Comparison of ENCODE assay signal across 8 cellular contexts in the genomic region with DNA sequence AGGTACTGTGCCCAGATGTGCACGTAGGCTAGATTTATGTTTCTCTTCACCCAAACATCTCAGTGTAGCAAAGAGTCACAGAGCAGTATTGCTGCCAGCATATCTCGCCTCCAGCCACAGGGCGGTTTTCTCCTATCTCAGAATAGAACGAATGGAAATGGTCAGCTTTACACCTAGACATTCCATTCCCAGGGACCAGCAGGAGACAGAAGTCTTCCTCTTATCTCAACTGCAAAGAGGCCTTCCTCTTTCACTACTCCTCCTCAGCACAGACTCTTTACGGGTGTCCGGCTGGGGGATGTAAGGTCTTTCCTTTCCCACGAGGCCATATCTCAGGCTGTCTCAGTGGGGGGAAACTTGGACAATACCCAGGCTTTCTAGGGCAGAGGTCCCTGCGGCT. TPM values are rescaled to one million over a fixed set of nuclear protein-coding genes. Genes with fewer than 3 reads are reported as not detected.
A peak's percentile ranks its signal among the peaks of the same experiment; 100 is the strongest.
DNase-seq lines count a peak whose midpoint lies in the region; ATAC-seq and TF ChIP-seq lines count a peak whose summit lies in the region.
"Not testable (repeated sequence)": the region's sequence is repeated elsewhere in the genome, so short reads cannot be mapped to it uniquely, and the experiment has no call there.

No MANE protein-coding gene starts in this region.

- CTCF ChIA-PET in Caco-2 (lab: Charles Lee): not testable (repeated sequence)
- CTCF ChIA-PET in WTC11 (lab: Charles Lee): interaction anchor here (1.1 to 1.2 kb wide), 2 partner anchors 44 to 273 kb away, joined by 3 read pairs; no protein-coding TSS in a partner anchor

- TF ChIP-seq CTCF in Caco-2 (IDR thresholded peaks at IDR 0.05; ENCODE audit: insufficient read depth in 1 of 2, low read depth in 1 of 2, low read length in 1 of 2, severe bottlenecking in 1 of 2, unreplicated experiment in 1 of 2); LNCaP clone FGC (IDR thresholded peaks at IDR 0.05; ENCODE audit: control insufficient read depth, extremely low read depth, insufficient read depth); WTC11 (IDR thresholded peaks at IDR 0.05); ascending aorta (IDR thresholded peaks at IDR 0.05); esophagus squamous epithelium (IDR thresholded peaks at IDR 0.05); right lobe of liver (IDR thresholded peaks at IDR 0.05); ovary (IDR thresholded peaks at IDR 0.05); suprapubic skin (IDR thresholded peaks at IDR 0.05): not testable (repeated sequence)

- not testable (repeated sequence) for H3K36me3 ChIP-seq in Caco-2 (ENCODE audit: control insufficient read depth, insufficient read depth, low read length); ascending aorta; right lobe of liver; ovary; suprapubic skin
- peaks cover 0 to 26% (median 0%) of the 10 kb centered on the region in 3 donors for H3K36me3 ChIP-seq in esophagus squamous epithelium

- DNase-seq in Caco-2; LNCaP clone FGC (ENCODE audit: low read depth); WTC11 (ENCODE audit: low spot score); ascending aorta (ENCODE audit: low spot score in 2 of 2); esophagus squamous epithelium (lab: John Stamatoyannopoulos, UW); ovary; suprapubic skin (ENCODE audit: low spot score in 2 of 2): not testable (repeated sequence)
- DNase-seq in right lobe of liver: peak in 1 of 3 donors; percentile 21

- H3K4me3 Mint-ChIP-seq in Caco-2 (ENCODE audit: unreplicated experiment): peak overlapping the region; percentile 92
- H3K4me3 Mint-ChIP-seq in WTC11: peak overlapping the region; percentile 93

- ATAC-seq in WTC11, right lobe of liver: not testable (repeated sequence)

- not testable (repeated sequence) for H3K36me3 Mint-ChIP-seq in Caco-2 (ENCODE audit: insufficient read depth, unreplicated experiment); WTC11

- intact Hi-C loops in Caco-2 (cut with micrococcal nuclease; ENCODE audit: unreplicated experiment) (loop anchor here (5.0 kb wide), 1 partner anchor 36 kb away; the partner anchor contains the start of gene ZNF761), ascending aorta (cut with DNase I) (loop anchor here (5.0 kb wide), 2 partner anchors 136 to 271 kb away; partner anchors contain the start of gene ZNF845)
- intact Hi-C loops in esophagus squamous epithelium (cut with DNase I); right lobe of liver (cut with DNase I); ovary (cut with DNase I): not testable (repeated sequence)

- not testable (repeated sequence) for H3K27me3 Mint-ChIP-seq in Caco-2 (ENCODE audit: insufficient read depth, unreplicated experiment); WTC11 (ENCODE audit: low read depth)

- not testable (repeated sequence) for H3K27me3 ChIP-seq in Caco-2 (replicated peaks; ENCODE audit: control insufficient read depth, insufficient read depth, low read length); ascending aorta; esophagus squamous epithelium; right lobe of liver; ovary; suprapubic skin

- TF ChIP-seq POLR2A in esophagus squamous epithelium (IDR thresholded peaks at IDR 0.05); right lobe of liver (IDR thresholded peaks at IDR 0.05); ovary (IDR thresholded peaks at IDR 0.05); suprapubic skin (IDR thresholded peaks at IDR 0.05): not testable (repeated sequence)

- POLR2A ChIA-PET in Caco-2 (lab: Charles Lee); WTC11 (lab: Charles Lee): not testable (repeated sequence)

- H3K4me1 Mint-ChIP-seq in Caco-2 (ENCODE audit: low read depth, unreplicated experiment) (peaks cover 19% of the 10 kb centered on the region), WTC11 (peaks cover 42% of the 10 kb centered on the region)

- H3K4me1 ChIP-seq in Caco-2; right lobe of liver; ovary (ENCODE audit: insufficient read depth): not testable (repeated sequence)
- H3K4me1 ChIP-seq in ascending aorta (peaks cover 0 to 11% of the 10 kb centered on the region in 2 donors), esophagus squamous epithelium (peaks cover 8 to 18% (median 12%) of the 10 kb centered on the region in 3 donors), suprapubic skin (peaks cover 11% of the 10 kb centered on the region)

- H3K27ac Mint-ChIP-seq in Caco-2 (ENCODE audit: unreplicated experiment) (peak overlapping the region; percentile 80), WTC11 (0 out of 2 replicates have a peak overlapping the region, but pooled peaks have one; percentile 0)

- H3K27ac ChIP-seq in ascending aorta, esophagus squamous epithelium, ovary, suprapubic skin: not testable (repeated sequence)
- peak overlapping the region in 1 of 3 donors; percentile 78 for H3K27ac ChIP-seq in right lobe of liver

- not testable (repeated sequence) for H3K9me3 ChIP-seq in Caco-2, ascending aorta, right lobe of liver, ovary, suprapubic skin
- peaks cover 0 to 40% (median 2%) of the 10 kb centered on the region in 3 donors for H3K9me3 ChIP-seq in esophagus squamous epithelium

- H3K4me3 ChIP-seq in Caco-2 (ENCODE audit: low read depth, low read length): peak overlapping the region; percentile 94
- peak overlapping the region; percentile 79 for H3K4me3 ChIP-seq in LNCaP clone FGC (ENCODE audit: low read depth, low read length)
- peak overlapping the region; percentile 78 to 84 for H3K4me3 ChIP-seq in ascending aorta
- peak overlapping the region in 3 of 4 donors; percentile 67 to 80 (median 71) for H3K4me3 ChIP-seq in esophagus squamous epithelium
- peak overlapping the region in 2 of 3 donors; percentile 45 to 62 for H3K4me3 ChIP-seq in right lobe of liver
- H3K4me3 ChIP-seq in ovary: peak overlapping the region; percentile 61
- peak overlapping the region; percentile 85 for H3K4me3 ChIP-seq in suprapubic skin

- BruUV-seq in Caco-2 (replicated peaks; lab: Mats Ljungman, UMichigan): TSS peak; percentile 52

- TF ChIP-seq EP300 in ovary (IDR thresholded peaks at IDR 0.05); suprapubic skin (IDR thresholded peaks at IDR 0.05): not testable (repeated sequence)

- 29 to 42% methylated on average over 7 to 8 of the region's 8 CpGs for WGBS in esophagus squamous epithelium, 2 donors
- WGBS in right lobe of liver (ENCODE audit: insufficient coverage, low coverage, low lambda C conversion rate, missing lambda C conversion rate): 34% methylated on average over 5 of the region's 8 CpGs
- WGBS in ovary, 3 donors: 12 to 13% (median 12%) methylated on average over 8 of the region's 8 CpGs
- WGBS in suprapubic skin: 40% methylated on average over 8 of the region's 8 CpGs

- H3K9me3 Mint-ChIP-seq in Caco-2 (ENCODE audit: unreplicated experiment): peaks cover 29% of the 10 kb centered on the region
- H3K9me3 Mint-ChIP-seq in WTC11: not testable (repeated sequence)

RNA-seq across cellular contexts. Expression of gene ZNF813, which starts 1.1 kb away (rescaled TPM):
- total RNA-seq in Caco-2 (2022): 7.4 and 7.9 TPM in 2 replicates
- 15.2 to 17.6 TPM (median 17.5 TPM) in 3 replicates for total RNA-seq in WTC11 (2021)
- total RNA-seq in ascending aorta: 1.3 TPM
- total RNA-seq in esophagus squamous epithelium: 1 to 10 TPM; 1.2 to 3.2 (median 2.5) TPM
- total RNA-seq in right lobe of liver: 1 to 10 TPM in 4 of 6 experiments, under 1 TPM in 2; 0.74 to 1.6 (median 1.1) TPM
- total RNA-seq in ovary: 1 to 10 TPM; 2.0 to 6.0 (median 3.2) TPM
- polyA plus RNA-seq in ovary: 1 to 10 TPM; 1.9 to 2.1 TPM
- 1 to 10 TPM; 2.4 to 4.7 (median 3.6) TPM for total RNA-seq in suprapubic skin

RNA-seq across cellular contexts. Expression of gene ZNF761, which starts 36.8 kb away (rescaled TPM):
- total RNA-seq in Caco-2 (2022) (19.3 and 20.0 TPM in 2 replicates), WTC11 (2021) (28.4 to 29.7 TPM (median 29.4 TPM) in 3 replicates), ascending aorta (1.4 TPM), esophagus squamous epithelium (10 to 100 TPM in 1 of 4 donors, 1 to 10 TPM in 3; 3.2 to 11.8 (median 5.0) TPM), right lobe of liver (1 to 10 TPM; 2.6 to 4.2 (median 3.4) TPM), ovary (10 to 100 TPM in 5 of 7 donors, 1 to 10 TPM in 2; 8.5 to 19.5 (median 10.3) TPM), suprapubic skin (10 to 100 TPM in 2 of 4 donors, 1 to 10 TPM in 2; 6.4 to 16.1 (median 9.6) TPM)
- 1 to 10 TPM; 6.7 to 7.8 TPM for polyA plus RNA-seq in ovary
